In genomic region chr14:65286443-65286842, GRCh38 we compare ENCODE assay signal across 10 cellular contexts.
DNase-seq lines count a peak whose midpoint lies in the region; ATAC-seq, FAIRE-seq and TF ChIP-seq lines count a peak whose summit lies in the region.
"Had no signal": no experiment of that assay in that cellular context is flagged by ENCODE, and none has a peak within 500 bp of the region (broad histone marks: within the 10 kb centered on the region; RNA-seq: fewer than 3 reads in every experiment).

No MANE protein-coding gene starts in this region.

- FAIRE-seq in small intestine (lab: Jason Lieb, UNC), result no peak

- no peak overlapping the region for H3K4me3 ChIP-seq in AG04450 (ENCODE audit: low read depth, low read length)
- no peak overlapping the region for H3K4me3 ChIP-seq in fibroblast of mammary gland (ENCODE audit: control insufficient read depth, low read depth, low read length)
- H3K4me3 ChIP-seq in small intestine (ENCODE audit: low read depth in 1 of 2, low read length in 2 of 2), result no peak overlapping the region
- H3K4me3 ChIP-seq: breast epithelium, SJSA1 had no signal

- no peaks in the 10 kb centered on the region for H3K36me3 ChIP-seq in small intestine (ENCODE audit: control insufficient read depth in 2 of 2, insufficient read depth in 2 of 2, low read length in 2 of 2)
- H3K36me3 ChIP-seq: breast epithelium, SJSA1 had no signal

- no peaks in the 10 kb centered on the region for H3K27me3 ChIP-seq in AG04450 (ENCODE audit: control insufficient read depth, insufficient read depth, low read length)
- no peaks in the 10 kb centered on the region for H3K27me3 ChIP-seq in small intestine (ENCODE audit: control insufficient read depth in 2 of 2, insufficient read depth in 2 of 2, low read length in 2 of 2)
- H3K27me3 ChIP-seq: breast epithelium, SJSA1 had no signal

- CTCF ChIA-PET in AG04450 (lab: Charles Lee), result interaction anchor here (1.0 kb wide), 1 partner anchor 46 kb away, joined by 3 read pairs; no protein-coding TSS in a partner anchor

- POLR2A ChIA-PET in AG04450 (lab: Yijun Ruan, JAX), result no interaction called here

- H3K9me3 ChIP-seq in AG04450 (ENCODE audit: control insufficient read depth, insufficient read depth, low read length) (peaks cover 5% of the 10 kb centered on the region; the same call in 1 of the 2 replicates), small intestine (ENCODE audit: control insufficient read depth, low read depth) (no peaks in the 10 kb centered on the region)
- H3K9me3 ChIP-seq: breast epithelium, SJSA1 had no signal

- H3K27ac ChIP-seq in AG04450 (ENCODE audit: low read depth, low read length) (no peak overlapping the region), small intestine (ENCODE audit: low read depth in 1 of 2, low read length in 1 of 2) (no peak overlapping the region)
- H3K27ac ChIP-seq: breast epithelium, SJSA1 had no signal

- peaks cover 0 to 8% of the 10 kb centered on the region in 2 donors for H3K4me1 ChIP-seq in small intestine (ENCODE audit: control insufficient read depth in 2 of 2, insufficient read depth in 1 of 2, low read depth in 1 of 2, low read length in 1 of 2)
- H3K4me1 ChIP-seq: breast epithelium had no signal

- no peak for ATAC-seq in HG03139 (IDR thresholded peaks at IDR 0.05; ENCODE audit: unreplicated experiment)
- no peak for ATAC-seq in HG03457 (IDR thresholded peaks at IDR 0.05; ENCODE audit: unreplicated experiment)

- TF ChIP-seq CTCF in AG04450 (IDR thresholded peaks at IDR 0.05; ENCODE audit: low read depth, low read length) (peak; percentile 24; the same call in 1 of the 2 replicates), GM12873 (IDR thresholded peaks at IDR 0.05; ENCODE audit: insufficient read depth, low read depth, low read length, missing control alignments) (peak; percentile 57), fibroblast of mammary gland (conservative IDR thresholded peaks at IDR 0.05; ENCODE audit: control insufficient read depth, insufficient read depth, low read depth, low read length) (peak; percentile 31)

- WGBS in small intestine, 3 donors, result 75 to 84% (median 82%) methylated on average over 8 of the region's 8 CpGs

- DNase-seq in AG04450 (ENCODE audit: low read depth, low spot score), result no peak
- DNase-seq in RPMI7951 (ENCODE audit: low read depth), result peak; percentile 42
- DNase-seq in fibroblast of mammary gland (ENCODE audit: low read depth), result peak; percentile 42
- DNase-seq in small intestine, result no peak
- no peak for DNase-seq in NOMO-1 (lab: John Stamatoyannopoulos, UW; ENCODE audit: unreplicated experiment in 2 of 2)

Comparison
In these comparisons a context has a peak if more than half of its experiments do, and no peak if none do; other contexts are left out.
1. DNase-seq: peak in RPMI7951 (single experiment) and fibroblast of mammary gland (single experiment); none in AG04450 (single experiment), small intestine (single experiment) and NOMO-1 (0 of 2).
2. Peak in every context shown above with its lines, with median percentiles within 50 percentile points of each other: CTCF ChIP-seq.